Comparison of ENCODE assay signal across 1 cellular context in genomic region chr19:31890230-31890629, GRCh38.
TF ChIP-seq lines count a peak whose summit lies in the region.

No MANE protein-coding gene starts in this region.

TF ChIP-seq in K562, 482 proteins besides CTCF, POLR2A, EP300 and RAD21 (continued from another document):
- peak; percentile 54 for TF ChIP-seq PKNOX1 (IDR thresholded peaks at IDR 0.05)
- TF ChIP-seq CGGBP1 (CRISPR knock-in tag; IDR thresholded peaks at IDR 0.05) = no peak
- no peak for TF ChIP-seq SMC3 (conservative IDR thresholded peaks at IDR 0.05; ENCODE audit: insufficient read depth, low read depth, low read length)
- TF ChIP-seq RFX1 (IDR thresholded peaks at IDR 0.05) = peak; percentile 92
- peak; percentile 55; the same call in 1 of the 2 replicates for TF ChIP-seq BHLHE40 (IDR thresholded peaks at IDR 0.05; ENCODE audit: low read length)
- 0 out of 4 replicates have a peak, but pooled peaks of 1 of the 2 experiments have one; percentile 42 for TF ChIP-seq RCOR1 (IDR thresholded peaks at IDR 0.05; ENCODE audit: borderline replicate concordance in 1 of 2, low read depth in 2 of 2, low read length in 2 of 2)
